Comparison of ENCODE assay signal across 33 cellular contexts in the genomic region with DNA sequence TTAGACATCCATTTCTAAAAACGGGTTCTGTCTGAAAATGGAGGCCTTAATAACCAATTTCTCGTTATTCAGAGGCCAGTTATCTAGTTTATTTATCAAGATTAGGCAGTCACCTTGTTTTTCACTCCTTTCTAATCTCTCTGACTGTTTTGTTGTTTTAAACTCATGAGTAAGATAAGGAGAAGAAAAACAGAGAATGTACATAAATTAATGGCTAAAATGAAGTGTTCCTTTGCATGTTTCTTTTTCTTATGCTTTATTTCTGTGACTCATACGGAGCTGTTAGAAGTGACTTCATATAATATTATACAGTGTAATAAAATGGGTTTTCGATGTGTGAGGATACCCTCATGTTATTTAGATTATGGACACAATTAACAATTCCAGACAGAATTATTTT.
"Had no signal": no experiment of that assay in that cellular context is flagged by ENCODE, and none has a peak within 500 bp of the region (broad histone marks: within the 10 kb centered on the region; RNA-seq: fewer than 3 reads in every experiment).

No MANE protein-coding gene starts in this region.

- FAIRE-seq: K562, RCC 7860 had no signal

- H3K36me3 Mint-ChIP-seq: activated naive CD4-positive, alpha-beta T cell treated with anti-CD3 and anti-CD28 coated beads, Interleukin-2, amount 50 U/mL, for 72 hours; WTC11 had no signal

- H3K4me3 ChIP-seq: adrenal gland, cardiac muscle cell, K562, PC-9 had no signal

- ATAC-seq: activated CD4-positive, alpha-beta T cell treated with anti-CD3 and anti-CD28 coated beads for 36 hours; activated CD4-positive, CD25-positive, alpha-beta regulatory T cell treated with anti-CD3 and anti-CD28 coated beads, Interleukin-2, amount 50 U/mL, for 24 hours; activated CD8-positive, alpha-beta T cell treated with anti-CD3 and anti-CD28 coated beads, Interleukin-2, amount 10 ng/mL, durations not matched to agents 7 days and 5 days; activated naive CD4-positive, alpha-beta T cell treated with anti-CD3 and anti-CD28 coated beads, Interleukin-2, amount 50 U/mL, for 72 hours; K562; Right ventricle myocardium inferior; WTC11 had no signal

- H3K9me3 ChIP-seq: adrenal gland had no signal

- H3K27ac ChIP-seq: adrenal gland, cardiac muscle cell, PC-9, RWPE1 had no signal

- H3K9me3 Mint-ChIP-seq: activated CD4-positive, alpha-beta T cell treated with anti-CD3 and anti-CD28 coated beads, Interleukin-2, amount 10 ng/mL, durations not matched to agents 7 days and 5 days; activated naive CD4-positive, alpha-beta T cell treated with anti-CD3 and anti-CD28 coated beads for 36 hours; activated naive CD4-positive, alpha-beta T cell treated with anti-CD3 and anti-CD28 coated beads, Interleukin-2, amount 50 U/mL, for 72 hours; activated T-cell treated with anti-CD3 and anti-CD28 coated beads, Interleukin-2, amount 50 U/mL, for 24 hours; activated T-helper 1 cell treated with anti-CD3 and anti-CD28 coated beads, Interleukin-12 subunit alpha, Interleukin-12 subunit beta, Interleukin-2, Interleukin-4 antibody, amounts not matched to agents 30 ng/mL and 10 ng/mL and 1 ng/mL, durations not matched to agents 14 hours and 24 hours and 36 hours; T-helper 1 cell treated with Interleukin-12 subunit alpha and Interleukin-12 subunit beta and Interleukin-4 antibody, amounts not matched to agents 30 μg/mL and 1 μg/mL, for 36 hours; T-helper 2 cell treated with Interferon-gamma antibody and Interleukin-4, amounts not matched to agents 5 μg/mL and 100 μg/mL, for 36 hours; WTC11 had no signal

- DNase-seq: activated CD4-positive, alpha-beta T cell treated with anti-CD3 and anti-CD28 coated beads for 36 hours; activated CD4-positive, alpha-beta T cell treated with anti-CD3 and anti-CD28 coated beads, Interleukin-2, amount 10 ng/mL, durations not matched to agents 7 days and 5 days; activated CD4-positive, alpha-beta T cell treated with anti-CD3 and anti-CD28 coated beads, Interleukin-2, amount 50 U/mL, for 48 hours; activated CD8-positive, alpha-beta T cell treated with anti-CD3 and anti-CD28 coated beads, Interleukin-2, amount 10 ng/mL, durations not matched to agents 7 days and 5 days; activated gamma-delta T cell treated with Interleukin-2 at 50 U/mL for 16 hours; activated naive CD4-positive, alpha-beta T cell treated with anti-CD3 and anti-CD28 coated beads for 36 hours; activated T-cell treated with anti-CD3 and anti-CD28 coated beads, Interleukin-2, amount 50 U/mL, for 24 hours; adrenal gland; aorta; NCI-H1092 treated with DMSO at 0.1 percent for 48 hours; NCI-H1417; NCI-H146; NCI-H187; NCI-H2029 treated with DMSO at 0.1 percent for 48 hours; NCI-H2107; NCI-H2171; NCI-H510A; NCI-H526; NCI-H748 treated with DMSO at 0.1 percent for 48 hours; NK-92 treated with Interleukin-12 subunit alpha and Interleukin-12 subunit beta, amount 100 ng/mL, for 24 hours; PC-9; SIG-M5 had no signal

- H3K27me3 Mint-ChIP-seq: activated CD4-positive, alpha-beta T cell treated with anti-CD3 and anti-CD28 coated beads for 36 hours; activated T-cell treated with anti-CD3 and anti-CD28 coated beads, Interleukin-2, amount 50 U/mL, for 24 hours had no signal

- H3K4me3 Mint-ChIP-seq: activated CD4-positive, alpha-beta T cell treated with anti-CD3 and anti-CD28 coated beads for 36 hours; activated CD4-positive, alpha-beta T cell treated with anti-CD3 and anti-CD28 coated beads, Interleukin-2, amount 10 ng/mL, durations not matched to agents 7 days and 5 days; activated CD8-positive, alpha-beta T cell treated with anti-CD3 and anti-CD28 coated beads, Interleukin-2, amount 10 ng/mL, durations not matched to agents 7 days and 5 days; activated naive CD4-positive, alpha-beta T cell treated with anti-CD3 and anti-CD28 coated beads for 36 hours; activated T-cell treated with anti-CD3 and anti-CD28 coated beads, Interleukin-2, amount 50 U/mL, for 24 hours; activated T-helper 1 cell treated with anti-CD3 and anti-CD28 coated beads, Interleukin-12 subunit alpha, Interleukin-12 subunit beta, Interleukin-2, Interleukin-4 antibody, amounts not matched to agents 30 ng/mL and 10 ng/mL and 1 ng/mL, durations not matched to agents 14 hours and 24 hours and 36 hours; T-helper 1 cell treated with Interleukin-12 subunit alpha and Interleukin-12 subunit beta and Interleukin-4 antibody, amounts not matched to agents 30 μg/mL and 1 μg/mL, for 36 hours; T-helper 2 cell treated with Interferon-gamma antibody and Interleukin-4, amounts not matched to agents 5 μg/mL and 100 μg/mL, for 36 hours; WTC11 had no signal

- H3K27me3 ChIP-seq: adrenal gland, cardiac muscle cell had no signal

- H2AFZ ChIP-seq: PC-9 had no signal

- H3K27ac Mint-ChIP-seq: activated CD4-positive, alpha-beta T cell treated with anti-CD3 and anti-CD28 coated beads for 36 hours; activated CD4-positive, alpha-beta T cell treated with anti-CD3 and anti-CD28 coated beads, Interleukin-2, amount 10 ng/mL, durations not matched to agents 7 days and 5 days; activated CD8-positive, alpha-beta T cell treated with anti-CD3 and anti-CD28 coated beads, Interleukin-2, amount 10 ng/mL, durations not matched to agents 7 days and 5 days; activated naive CD4-positive, alpha-beta T cell treated with anti-CD3 and anti-CD28 coated beads for 36 hours; activated naive CD4-positive, alpha-beta T cell treated with anti-CD3 and anti-CD28 coated beads, Interleukin-2, amount 50 U/mL, for 72 hours; activated T-cell treated with anti-CD3 and anti-CD28 coated beads, Interleukin-2, amount 50 U/mL, for 24 hours; activated T-helper 1 cell treated with anti-CD3 and anti-CD28 coated beads, Interleukin-12 subunit alpha, Interleukin-12 subunit beta, Interleukin-2, Interleukin-4 antibody, amounts not matched to agents 30 ng/mL and 10 ng/mL and 1 ng/mL, durations not matched to agents 14 hours and 24 hours and 36 hours; T-helper 1 cell treated with Interleukin-12 subunit alpha and Interleukin-12 subunit beta and Interleukin-4 antibody, amounts not matched to agents 30 μg/mL and 1 μg/mL, for 36 hours; T-helper 2 cell treated with Interferon-gamma antibody and Interleukin-4, amounts not matched to agents 5 μg/mL and 100 μg/mL, for 36 hours; WTC11 had no signal

- H3K4me2 ChIP-seq: PC-9 had no signal

- H3K36me3 ChIP-seq: adrenal gland, cardiac muscle cell had no signal

- H3K4me1 Mint-ChIP-seq: activated CD4-positive, alpha-beta T cell treated with anti-CD3 and anti-CD28 coated beads for 36 hours; activated CD4-positive, alpha-beta T cell treated with anti-CD3 and anti-CD28 coated beads, Interleukin-2, amount 10 ng/mL, durations not matched to agents 7 days and 5 days had no signal
